ENCODE assay signal across 18 cellular contexts in the genomic region with DNA sequence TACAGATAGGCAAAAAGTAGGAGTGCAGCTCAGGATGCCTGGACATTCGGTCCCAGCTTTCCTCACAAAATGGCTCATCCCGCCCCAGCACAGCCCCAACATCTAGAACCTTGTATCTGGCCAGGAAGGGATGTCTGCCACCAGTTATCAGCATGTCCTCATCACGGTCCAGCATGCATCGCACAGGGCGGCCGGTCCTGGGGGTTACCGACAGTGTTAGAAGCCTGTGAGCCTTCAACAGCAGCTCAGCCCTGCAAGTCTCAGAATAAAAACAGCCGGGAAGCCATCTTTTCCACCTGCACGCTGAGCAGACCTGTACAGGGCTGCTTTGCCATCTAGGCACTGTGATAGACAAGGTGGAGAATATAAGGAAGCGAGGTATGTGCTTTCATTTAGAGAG.
"Had no signal": no experiment of that assay in that cellular context is flagged by ENCODE, and none has a peak within 500 bp of the region (broad histone marks: within the 10 kb centered on the region; RNA-seq: fewer than 3 reads in every experiment).

No MANE protein-coding gene starts in this region.

- DNase-seq: Karpas-422, KG1, MG63, NCI-H1092, NCI-H1105 treated with DMSO at 0.1 percent for 48 hours, NCI-H1417 treated with DMSO at 0.1 percent for 48 hours, NCI-H146, NCI-H1694 treated with DMSO at 0.1 percent for 48 hours, NCI-H1930, NCI-H2081, NCI-H2107, NCI-H2227 treated with DMSO at 0.1 percent for 48 hours, NCI-H524, NCI-H526 treated with DMSO at 0.1 percent for 48 hours, NCI-H748 treated with DMSO at 0.1 percent for 48 hours, Right ventricle myocardium superior, RPMI8226, SIG-M5 had no signal
